ENCODE assay signal across 16 cellular contexts in the genomic region with DNA sequence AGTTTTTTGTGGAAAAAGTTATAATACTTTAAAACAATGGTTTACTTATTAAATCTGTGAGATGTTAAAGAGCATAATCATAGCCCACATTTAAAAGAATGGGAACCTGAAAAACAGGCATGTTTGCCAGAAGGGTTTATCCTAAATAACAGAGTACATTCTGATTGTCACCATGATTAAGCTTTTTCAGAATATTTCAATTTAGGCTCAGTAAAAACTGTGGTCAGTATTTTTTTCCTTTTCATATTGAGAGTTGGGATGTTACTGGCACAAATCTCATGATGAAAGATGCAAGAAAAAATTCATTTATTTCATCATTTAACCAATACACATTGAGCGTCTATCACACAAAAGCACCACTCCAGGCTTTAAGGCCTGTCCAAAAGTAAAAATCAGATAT. TPM values are rescaled to one million over a fixed set of nuclear protein-coding genes. Genes with fewer than 3 reads are reported as not detected.
A peak's percentile ranks its signal among the peaks of the same experiment; 100 is the strongest.
DNase-seq lines count a peak whose midpoint lies in the region; FAIRE-seq and TF ChIP-seq lines count a peak whose summit lies in the region.
"Had no signal": no experiment of that assay in that cellular context is flagged by ENCODE, and none has a peak within 500 bp of the region (broad histone marks: within the 10 kb centered on the region; RNA-seq: fewer than 3 reads in every experiment).

No MANE protein-coding gene starts in this region.

- DNase-seq in D721Med (ENCODE audit: insufficient read length, low spot score) (no peak), ascending aorta (ENCODE audit: low spot score in 2 of 2) (no peak), foreskin melanocyte (peak; percentile 70), SHP77 (lab: John Stamatoyannopoulos, UW) (no peak), NCI-H524 treated with DMSO at 0.1 percent for 48 hours (lab: John Stamatoyannopoulos, UW) (no peak), GDM1 (lab: John Stamatoyannopoulos, UW) (no peak)
- DNase-seq: activated CD4-positive, alpha-beta T cell treated with anti-CD3 and anti-CD28 coated beads, Interleukin-2, amount 10 ng/mL, durations not matched to agents 7 days and 5 days; activated T-cell treated with anti-CD3 and anti-CD28 coated beads, Interleukin-2, amount 50 U/mL, for 4 hours; adrenal gland; psoas muscle; stimulated activated naive CD8-positive, alpha-beta T cell treated with anti-CD3 and anti-CD28 coated beads, Interleukin-15, Interleukin-2, amounts not matched to agents 100 U/mL and 50 U/mL, for 24 hours; transverse colon had no signal

- TF ChIP-seq CTCF in D721Med (IDR thresholded peaks at IDR 0.05; ENCODE audit: insufficient read depth, missing control alignments) (no peak), ascending aorta (IDR thresholded peaks at IDR 0.05) (no peak)

- intact Hi-C loops in ascending aorta (cut with DNase I): no loop called here

- FAIRE-seq in D721Med (lab: Jason Lieb, UNC): peak; percentile 38

- peak overlapping the region in 2 of 5 donors; percentile 30 to 66 for H3K9ac ChIP-seq in subcutaneous abdominal adipose tissue (ENCODE audit: low read length in 5 of 5)

- H3K4me3 ChIP-seq in ascending aorta (no peak overlapping the region), subcutaneous abdominal adipose tissue (ENCODE audit: low read depth in 1 of 5, low read length in 5 of 5) (no peak overlapping the region)
- H3K4me3 ChIP-seq: adrenal gland, cardiac muscle cell, esophagus muscularis mucosa, psoas muscle, transverse colon had no signal

- H3K9me3 ChIP-seq in ascending aorta (no peaks in the 10 kb centered on the region), subcutaneous abdominal adipose tissue (ENCODE audit: control insufficient read depth in 5 of 5, low read length in 5 of 5) (no peaks in the 10 kb centered on the region)
- H3K9me3 ChIP-seq: adrenal gland, esophagus muscularis mucosa, neutrophil, psoas muscle, transverse colon had no signal

- H3K27me3 ChIP-seq in ascending aorta (no peaks in the 10 kb centered on the region), subcutaneous abdominal adipose tissue (ENCODE audit: control insufficient read depth in 5 of 5, insufficient read depth in 4 of 5, low read length in 5 of 5) (no peaks in the 10 kb centered on the region)
- H3K27me3 ChIP-seq: adrenal gland, cardiac muscle cell, esophagus muscularis mucosa, neutrophil, transverse colon had no signal

- no peaks in the 10 kb centered on the region for H3K36me3 ChIP-seq in ascending aorta
- H3K36me3 ChIP-seq in subcutaneous abdominal adipose tissue (ENCODE audit: control insufficient read depth in 5 of 5, insufficient read depth in 5 of 5, low read length in 5 of 5): no peaks in the 10 kb centered on the region
- H3K36me3 ChIP-seq: adrenal gland, cardiac muscle cell, esophagus muscularis mucosa, neutrophil, transverse colon had no signal

- H3K27ac ChIP-seq in ascending aorta (peak overlapping the region; percentile 59 to 68), subcutaneous abdominal adipose tissue (ENCODE audit: low read depth, low read length) (peak overlapping the region; percentile 77)
- H3K27ac ChIP-seq: adrenal gland, cardiac muscle cell, esophagus muscularis mucosa, neutrophil, psoas muscle had no signal

- H3K4me1 ChIP-seq in ascending aorta (peaks cover 8 to 39% of the 10 kb centered on the region in 2 donors), subcutaneous abdominal adipose tissue (ENCODE audit: control insufficient read depth in 5 of 5, insufficient read depth in 5 of 5, low read length in 5 of 5) (peaks cover 2 to 40% (median 24%) of the 10 kb centered on the region in 5 donors)

RNA-seq across cellular contexts. Expression of a gene that starts 18.6 kb away (rescaled TPM):
- total RNA-seq in ascending aorta: 94.6 TPM
